1 cellular context compared by ENCODE assay signal in the genomic region with DNA sequence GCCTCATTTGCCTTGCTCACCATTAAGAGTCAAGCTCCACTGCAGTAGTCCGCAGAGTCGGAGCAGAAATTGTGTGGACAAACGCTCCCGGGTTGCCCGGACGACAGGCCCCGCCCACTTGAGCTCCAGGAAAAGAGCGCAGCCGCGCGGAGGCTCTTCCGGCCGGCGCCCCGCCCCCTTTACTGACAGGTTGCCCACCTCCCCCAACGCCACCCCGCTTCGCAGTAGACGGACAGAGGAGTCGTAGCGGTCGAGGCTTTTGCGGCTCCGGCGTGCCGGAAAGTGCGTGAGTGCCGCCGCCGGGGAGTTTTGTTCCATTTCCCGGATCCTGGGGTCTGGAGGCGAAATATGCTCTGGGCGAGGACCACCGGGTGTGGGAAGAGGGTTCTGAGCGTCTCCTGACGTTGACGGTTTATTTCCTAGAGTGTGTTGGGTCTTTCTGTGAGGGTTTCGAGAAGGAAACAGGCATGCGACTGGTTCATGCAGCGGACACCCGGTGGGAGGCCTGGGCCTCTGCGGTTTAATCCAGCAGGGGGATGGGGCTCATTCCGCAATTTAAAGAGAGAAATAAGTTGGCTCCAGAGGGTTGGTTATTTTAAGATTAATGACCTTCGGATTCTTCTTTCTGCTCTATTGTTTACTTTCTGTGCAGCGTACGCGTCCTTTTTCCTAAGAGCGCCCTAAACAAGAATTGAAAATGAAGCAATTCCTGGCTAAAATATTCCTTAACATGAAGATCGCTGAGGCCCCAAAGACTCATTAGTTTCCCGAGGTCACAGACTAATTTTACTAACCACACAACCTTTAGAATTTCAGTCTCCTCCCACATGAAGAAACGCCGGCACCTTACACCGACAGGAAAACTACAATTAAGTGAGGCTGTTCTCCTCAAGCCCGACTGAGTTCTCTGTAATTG.
TF ChIP-seq lines count a peak whose summit lies in the region.

A gene with protein sequence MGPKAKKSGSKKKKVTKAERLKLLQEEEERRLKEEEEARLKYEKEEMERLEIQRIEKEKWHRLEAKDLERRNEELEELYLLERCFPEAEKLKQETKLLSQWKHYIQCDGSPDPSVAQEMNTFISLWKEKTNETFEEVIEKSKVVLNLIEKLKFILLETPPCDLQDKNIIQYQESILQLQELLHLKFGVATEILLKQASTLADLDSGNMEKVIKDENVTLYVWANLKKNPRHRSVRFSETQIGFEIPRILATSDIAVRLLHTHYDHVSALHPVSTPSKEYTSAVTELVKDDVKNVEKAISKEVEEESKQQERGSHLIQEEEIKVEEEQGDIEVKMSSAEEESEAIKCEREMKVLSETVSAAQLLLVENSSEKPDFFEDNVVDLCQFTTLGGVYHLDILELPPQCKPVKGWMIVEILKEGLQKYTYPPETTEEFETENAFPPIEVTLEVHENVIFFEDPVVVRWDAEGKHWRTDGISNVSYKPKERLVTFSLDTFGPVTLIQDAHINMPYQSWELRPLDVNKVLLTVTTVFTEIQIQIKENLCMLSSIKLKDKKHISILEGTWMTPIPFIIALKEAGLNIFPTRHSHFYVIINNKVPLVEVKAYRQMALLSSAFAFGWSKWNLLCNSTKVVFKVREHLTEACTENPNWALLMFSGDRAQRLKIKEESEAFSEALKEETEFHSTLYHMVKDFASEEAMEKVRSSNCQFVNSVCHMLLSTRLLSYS (minus strand): TSS at position 105 of the 916 bp plus-strand sequence. CDS start 82 bp downstream, at position 23.
A gene with protein sequence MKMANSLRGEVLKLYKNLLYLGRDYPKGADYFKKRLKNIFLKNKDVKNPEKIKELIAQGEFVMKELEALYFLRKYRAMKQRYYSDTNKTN (plus strand): TSS at position 182 of the 916 bp plus-strand sequence. CDS start 8,720 bp downstream, outside the sequence.

TF ChIP-seq in HepG2, 621 proteins besides CTCF, POLR2A, EP300 and RAD21 (continued from another document and continues in another):
- TF ChIP-seq, protein P1, sequence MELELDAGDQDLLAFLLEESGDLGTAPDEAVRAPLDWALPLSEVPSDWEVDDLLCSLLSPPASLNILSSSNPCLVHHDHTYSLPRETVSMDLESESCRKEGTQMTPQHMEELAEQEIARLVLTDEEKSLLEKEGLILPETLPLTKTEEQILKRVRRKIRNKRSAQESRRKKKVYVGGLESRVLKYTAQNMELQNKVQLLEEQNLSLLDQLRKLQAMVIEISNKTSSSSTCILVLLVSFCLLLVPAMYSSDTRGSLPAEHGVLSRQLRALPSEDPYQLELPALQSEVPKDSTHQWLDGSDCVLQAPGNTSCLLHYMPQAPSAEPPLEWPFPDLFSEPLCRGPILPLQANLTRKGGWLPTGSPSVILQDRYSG (CRISPR knock-in tag; IDR thresholded peaks at IDR 0.05) = no peak
- TF ChIP-seq ETV6 (CRISPR knock-in tag; conservative IDR thresholded peaks at IDR 0.05) = no peak
- TF ChIP-seq JUN (CRISPR knock-in tag; IDR thresholded peaks at IDR 0.05) = no peak
- TF ChIP-seq, protein P2, sequence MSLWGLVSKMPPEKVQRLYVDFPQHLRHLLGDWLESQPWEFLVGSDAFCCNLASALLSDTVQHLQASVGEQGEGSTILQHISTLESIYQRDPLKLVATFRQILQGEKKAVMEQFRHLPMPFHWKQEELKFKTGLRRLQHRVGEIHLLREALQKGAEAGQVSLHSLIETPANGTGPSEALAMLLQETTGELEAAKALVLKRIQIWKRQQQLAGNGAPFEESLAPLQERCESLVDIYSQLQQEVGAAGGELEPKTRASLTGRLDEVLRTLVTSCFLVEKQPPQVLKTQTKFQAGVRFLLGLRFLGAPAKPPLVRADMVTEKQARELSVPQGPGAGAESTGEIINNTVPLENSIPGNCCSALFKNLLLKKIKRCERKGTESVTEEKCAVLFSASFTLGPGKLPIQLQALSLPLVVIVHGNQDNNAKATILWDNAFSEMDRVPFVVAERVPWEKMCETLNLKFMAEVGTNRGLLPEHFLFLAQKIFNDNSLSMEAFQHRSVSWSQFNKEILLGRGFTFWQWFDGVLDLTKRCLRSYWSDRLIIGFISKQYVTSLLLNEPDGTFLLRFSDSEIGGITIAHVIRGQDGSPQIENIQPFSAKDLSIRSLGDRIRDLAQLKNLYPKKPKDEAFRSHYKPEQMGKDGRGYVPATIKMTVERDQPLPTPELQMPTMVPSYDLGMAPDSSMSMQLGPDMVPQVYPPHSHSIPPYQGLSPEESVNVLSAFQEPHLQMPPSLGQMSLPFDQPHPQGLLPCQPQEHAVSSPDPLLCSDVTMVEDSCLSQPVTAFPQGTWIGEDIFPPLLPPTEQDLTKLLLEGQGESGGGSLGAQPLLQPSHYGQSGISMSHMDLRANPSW (CRISPR knock-in tag; IDR thresholded peaks at IDR 0.05; ENCODE audit: borderline replicate concordance) = no peak
- 0 out of 2 replicates have a peak, but pooled peaks have one; percentile 27 for TF ChIP-seq ZNF292 (CRISPR knock-in tag; IDR thresholded peaks at IDR 0.05; ENCODE audit: borderline replicate concordance, low read depth)
- peak; percentile 95; the same call in 2 of the 3 replicates for TF ChIP-seq MXI1 (IDR thresholded peaks at IDR 0.05; ENCODE audit: borderline replicate concordance, low read depth, low read length)
- TF ChIP-seq JDP2 (CRISPR knock-in tag; IDR thresholded peaks at IDR 0.05; ENCODE audit: borderline replicate concordance) = no peak
- TF ChIP-seq KLF11 (CRISPR knock-in tag; IDR thresholded peaks at IDR 0.05) = no peak
- TF ChIP-seq ZZZ3 (CRISPR knock-in tag; IDR thresholded peaks at IDR 0.05; ENCODE audit: borderline replicate concordance) = no peak
- no peak for TF ChIP-seq CHCHD3 (CRISPR knock-in tag; IDR thresholded peaks at IDR 0.05)
- TF ChIP-seq, protein P3, sequence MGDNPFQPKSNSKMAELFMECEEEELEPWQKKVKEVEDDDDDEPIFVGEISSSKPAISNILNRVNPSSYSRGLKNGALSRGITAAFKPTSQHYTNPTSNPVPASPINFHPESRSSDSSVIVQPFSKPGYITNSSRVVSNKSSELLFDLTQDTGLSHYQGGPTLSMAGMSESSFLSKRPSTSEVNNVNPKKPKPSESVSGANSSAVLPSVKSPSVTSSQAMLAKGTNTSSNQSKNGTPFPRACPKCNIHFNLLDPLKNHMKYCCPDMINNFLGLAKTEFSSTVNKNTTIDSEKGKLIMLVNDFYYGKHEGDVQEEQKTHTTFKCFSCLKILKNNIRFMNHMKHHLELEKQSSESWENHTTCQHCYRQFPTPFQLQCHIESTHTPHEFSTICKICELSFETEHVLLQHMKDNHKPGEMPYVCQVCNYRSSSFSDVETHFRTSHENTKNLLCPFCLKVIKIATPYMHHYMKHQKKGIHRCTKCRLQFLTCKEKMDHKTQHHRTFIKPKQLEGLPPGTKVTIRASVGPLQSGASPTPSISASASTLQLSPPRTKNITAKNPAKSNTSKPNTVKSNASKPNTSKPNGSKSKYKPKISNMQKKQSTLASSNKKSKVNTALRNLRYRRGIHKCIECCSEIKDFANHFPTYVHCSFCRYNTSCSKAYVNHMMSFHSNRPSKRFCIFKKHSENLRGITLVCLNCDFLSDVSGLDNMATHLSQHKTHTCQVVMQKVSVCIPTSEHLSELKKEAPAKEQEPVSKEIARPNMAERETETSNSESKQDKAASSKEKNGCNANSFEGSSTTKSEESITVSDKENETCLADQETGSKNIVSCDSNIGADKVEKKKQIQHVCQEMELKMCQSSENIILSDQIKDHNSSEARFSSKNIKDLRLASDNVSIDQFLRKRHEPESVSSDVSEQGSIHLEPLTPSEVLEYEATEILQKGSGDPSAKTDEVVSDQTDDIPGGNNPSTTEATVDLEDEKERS (CRISPR knock-in tag; IDR thresholded peaks at IDR 0.05) = no peak
- no peak for TF ChIP-seq KLF13 (CRISPR knock-in tag; IDR thresholded peaks at IDR 0.05)
- TF ChIP-seq ZFP36L2 (CRISPR knock-in tag; IDR thresholded peaks at IDR 0.05) = no peak
- TF ChIP-seq, protein P4, sequence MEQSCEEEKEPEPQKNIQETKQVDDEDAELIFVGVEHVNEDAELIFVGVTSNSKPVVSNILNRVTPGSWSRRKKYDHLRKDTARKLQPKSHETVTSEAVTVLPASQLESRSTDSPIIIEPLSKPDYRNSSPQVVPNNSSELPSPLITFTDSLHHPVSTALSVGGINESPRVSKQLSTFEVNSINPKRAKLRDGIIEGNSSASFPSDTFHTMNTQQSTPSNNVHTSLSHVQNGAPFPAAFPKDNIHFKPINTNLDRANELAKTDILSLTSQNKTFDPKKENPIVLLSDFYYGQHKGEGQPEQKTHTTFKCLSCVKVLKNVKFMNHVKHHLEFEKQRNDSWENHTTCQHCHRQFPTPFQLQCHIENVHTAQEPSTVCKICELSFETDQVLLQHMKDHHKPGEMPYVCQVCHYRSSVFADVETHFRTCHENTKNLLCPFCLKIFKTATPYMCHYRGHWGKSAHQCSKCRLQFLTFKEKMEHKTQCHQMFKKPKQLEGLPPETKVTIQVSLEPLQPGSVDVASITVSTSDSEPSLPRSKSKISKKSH (CRISPR knock-in tag; IDR thresholded peaks at IDR 0.05; ENCODE audit: borderline replicate concordance) = peak; percentile 42; the same call in 1 of the 2 replicates
- TF ChIP-seq, protein P5, sequence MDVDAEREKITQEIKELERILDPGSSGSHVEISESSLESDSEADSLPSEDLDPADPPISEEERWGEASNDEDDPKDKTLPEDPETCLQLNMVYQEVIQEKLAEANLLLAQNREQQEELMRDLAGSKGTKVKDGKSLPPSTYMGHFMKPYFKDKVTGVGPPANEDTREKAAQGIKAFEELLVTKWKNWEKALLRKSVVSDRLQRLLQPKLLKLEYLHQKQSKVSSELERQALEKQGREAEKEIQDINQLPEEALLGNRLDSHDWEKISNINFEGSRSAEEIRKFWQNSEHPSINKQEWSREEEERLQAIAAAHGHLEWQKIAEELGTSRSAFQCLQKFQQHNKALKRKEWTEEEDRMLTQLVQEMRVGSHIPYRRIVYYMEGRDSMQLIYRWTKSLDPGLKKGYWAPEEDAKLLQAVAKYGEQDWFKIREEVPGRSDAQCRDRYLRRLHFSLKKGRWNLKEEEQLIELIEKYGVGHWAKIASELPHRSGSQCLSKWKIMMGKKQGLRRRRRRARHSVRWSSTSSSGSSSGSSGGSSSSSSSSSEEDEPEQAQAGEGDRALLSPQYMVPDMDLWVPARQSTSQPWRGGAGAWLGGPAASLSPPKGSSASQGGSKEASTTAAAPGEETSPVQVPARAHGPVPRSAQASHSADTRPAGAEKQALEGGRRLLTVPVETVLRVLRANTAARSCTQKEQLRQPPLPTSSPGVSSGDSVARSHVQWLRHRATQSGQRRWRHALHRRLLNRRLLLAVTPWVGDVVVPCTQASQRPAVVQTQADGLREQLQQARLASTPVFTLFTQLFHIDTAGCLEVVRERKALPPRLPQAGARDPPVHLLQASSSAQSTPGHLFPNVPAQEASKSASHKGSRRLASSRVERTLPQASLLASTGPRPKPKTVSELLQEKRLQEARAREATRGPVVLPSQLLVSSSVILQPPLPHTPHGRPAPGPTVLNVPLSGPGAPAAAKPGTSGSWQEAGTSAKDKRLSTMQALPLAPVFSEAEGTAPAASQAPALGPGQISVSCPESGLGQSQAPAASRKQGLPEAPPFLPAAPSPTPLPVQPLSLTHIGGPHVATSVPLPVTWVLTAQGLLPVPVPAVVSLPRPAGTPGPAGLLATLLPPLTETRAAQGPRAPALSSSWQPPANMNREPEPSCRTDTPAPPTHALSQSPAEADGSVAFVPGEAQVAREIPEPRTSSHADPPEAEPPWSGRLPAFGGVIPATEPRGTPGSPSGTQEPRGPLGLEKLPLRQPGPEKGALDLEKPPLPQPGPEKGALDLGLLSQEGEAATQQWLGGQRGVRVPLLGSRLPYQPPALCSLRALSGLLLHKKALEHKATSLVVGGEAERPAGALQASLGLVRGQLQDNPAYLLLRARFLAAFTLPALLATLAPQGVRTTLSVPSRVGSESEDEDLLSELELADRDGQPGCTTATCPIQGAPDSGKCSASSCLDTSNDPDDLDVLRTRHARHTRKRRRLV (CRISPR knock-in tag; IDR thresholded peaks at IDR 0.05) = peak; percentile 68
- no peak for TF ChIP-seq KDM4B (CRISPR knock-in tag; IDR thresholded peaks at IDR 0.05)
- TF ChIP-seq NFATC3 (CRISPR knock-in tag; IDR thresholded peaks at IDR 0.05) = no peak
- no peak for TF ChIP-seq ZNF841 (CRISPR knock-in tag; IDR thresholded peaks at IDR 0.05; ENCODE audit: borderline replicate concordance)
- TF ChIP-seq MZF1 (CRISPR knock-in tag; IDR thresholded peaks at IDR 0.05; ENCODE audit: borderline replicate concordance) = no peak
- no peak for TF ChIP-seq POLR2AphosphoS2 (IDR thresholded peaks at IDR 0.05; ENCODE audit: low read depth, low read length)
- TF ChIP-seq, protein P6, sequence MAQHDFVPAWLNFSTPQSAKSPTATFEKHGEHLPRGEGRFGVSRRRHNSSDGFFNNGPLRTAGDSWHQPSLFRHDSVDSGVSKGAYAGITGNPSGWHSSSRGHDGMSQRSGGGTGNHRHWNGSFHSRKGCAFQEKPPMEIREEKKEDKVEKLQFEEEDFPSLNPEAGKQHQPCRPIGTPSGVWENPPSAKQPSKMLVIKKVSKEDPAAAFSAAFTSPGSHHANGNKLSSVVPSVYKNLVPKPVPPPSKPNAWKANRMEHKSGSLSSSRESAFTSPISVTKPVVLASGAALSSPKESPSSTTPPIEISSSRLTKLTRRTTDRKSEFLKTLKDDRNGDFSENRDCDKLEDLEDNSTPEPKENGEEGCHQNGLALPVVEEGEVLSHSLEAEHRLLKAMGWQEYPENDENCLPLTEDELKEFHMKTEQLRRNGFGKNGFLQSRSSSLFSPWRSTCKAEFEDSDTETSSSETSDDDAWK (CRISPR knock-in tag; IDR thresholded peaks at IDR 0.05) = no peak
- TF ChIP-seq, protein P7, sequence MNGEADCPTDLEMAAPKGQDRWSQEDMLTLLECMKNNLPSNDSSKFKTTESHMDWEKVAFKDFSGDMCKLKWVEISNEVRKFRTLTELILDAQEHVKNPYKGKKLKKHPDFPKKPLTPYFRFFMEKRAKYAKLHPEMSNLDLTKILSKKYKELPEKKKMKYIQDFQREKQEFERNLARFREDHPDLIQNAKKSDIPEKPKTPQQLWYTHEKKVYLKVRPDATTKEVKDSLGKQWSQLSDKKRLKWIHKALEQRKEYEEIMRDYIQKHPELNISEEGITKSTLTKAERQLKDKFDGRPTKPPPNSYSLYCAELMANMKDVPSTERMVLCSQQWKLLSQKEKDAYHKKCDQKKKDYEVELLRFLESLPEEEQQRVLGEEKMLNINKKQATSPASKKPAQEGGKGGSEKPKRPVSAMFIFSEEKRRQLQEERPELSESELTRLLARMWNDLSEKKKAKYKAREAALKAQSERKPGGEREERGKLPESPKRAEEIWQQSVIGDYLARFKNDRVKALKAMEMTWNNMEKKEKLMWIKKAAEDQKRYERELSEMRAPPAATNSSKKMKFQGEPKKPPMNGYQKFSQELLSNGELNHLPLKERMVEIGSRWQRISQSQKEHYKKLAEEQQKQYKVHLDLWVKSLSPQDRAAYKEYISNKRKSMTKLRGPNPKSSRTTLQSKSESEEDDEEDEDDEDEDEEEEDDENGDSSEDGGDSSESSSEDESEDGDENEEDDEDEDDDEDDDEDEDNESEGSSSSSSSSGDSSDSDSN (CRISPR knock-in tag; IDR thresholded peaks at IDR 0.05) = peak; percentile 76
- peak; percentile 59; the same call in 1 of the 2 replicates for TF ChIP-seq TGIF2 (CRISPR knock-in tag; IDR thresholded peaks at IDR 0.05)
- TF ChIP-seq CHD4 (IDR thresholded peaks at IDR 0.05; ENCODE audit: borderline replicate concordance, low read length) = no peak
- TF ChIP-seq, protein P8, sequence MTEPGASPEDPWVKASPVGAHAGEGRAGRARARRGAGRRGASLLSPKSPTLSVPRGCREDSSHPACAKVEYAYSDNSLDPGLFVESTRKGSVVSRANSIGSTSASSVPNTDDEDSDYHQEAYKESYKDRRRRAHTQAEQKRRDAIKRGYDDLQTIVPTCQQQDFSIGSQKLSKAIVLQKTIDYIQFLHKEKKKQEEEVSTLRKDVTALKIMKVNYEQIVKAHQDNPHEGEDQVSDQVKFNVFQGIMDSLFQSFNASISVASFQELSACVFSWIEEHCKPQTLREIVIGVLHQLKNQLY (CRISPR knock-in tag; IDR thresholded peaks at IDR 0.05) = no peak
